ENCODE assay signal across 16 cellular contexts in the genomic region with DNA sequence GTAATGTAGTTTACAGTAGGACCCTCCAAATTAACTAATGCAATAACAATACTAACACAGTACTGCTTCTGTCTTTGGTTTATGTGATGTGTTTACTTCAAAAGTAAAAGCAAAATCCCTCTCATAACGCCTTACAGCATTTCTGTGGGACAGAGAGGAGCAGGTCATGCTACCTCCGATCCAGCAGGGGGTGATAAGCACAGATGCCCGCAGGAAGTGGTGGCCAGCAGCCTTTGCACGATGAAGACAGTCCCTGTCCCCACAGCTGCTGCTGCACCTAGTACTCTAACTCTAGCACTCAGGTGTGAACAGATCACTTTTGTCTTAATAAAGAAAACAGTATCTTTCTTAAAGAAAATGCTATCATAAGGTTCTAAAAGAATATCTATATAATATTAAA. TPM values are rescaled to one million over a fixed set of nuclear protein-coding genes. Genes with fewer than 3 reads are reported as not detected.
DNase-seq lines count a peak whose midpoint lies in the region; TF ChIP-seq lines count a peak whose summit lies in the region.
"Had no signal": no experiment of that assay in that cellular context is flagged by ENCODE, and none has a peak within 500 bp of the region (broad histone marks: within the 10 kb centered on the region; RNA-seq: fewer than 3 reads in every experiment).

No MANE protein-coding gene starts in this region.

- no peak overlapping the region for H3K9ac ChIP-seq in H9 (ENCODE audit: extremely low read depth, insufficient read length, low read length)
- H3K9ac ChIP-seq: BLaER1, KMS-11 had no signal

- no peaks in the 10 kb centered on the region for H4K20me1 ChIP-seq in H9 (ENCODE audit: control insufficient read depth, insufficient read depth, insufficient read length)
- H4K20me1 ChIP-seq: BLaER1 had no signal

- no peak overlapping the region for H3K27ac Mint-ChIP-seq in H9
- no peak overlapping the region for H3K27ac Mint-ChIP-seq in neural crest cell (ENCODE audit: unreplicated experiment)
- no peak overlapping the region for H3K27ac Mint-ChIP-seq in activated T-helper 1 cell treated with anti-CD3 and anti-CD28 coated beads, Interleukin-12 subunit alpha, Interleukin-12 subunit beta, Interleukin-2, Interleukin-4 antibody, amounts not matched to agents 30 ng/mL and 10 ng/mL and 1 ng/mL, durations not matched to agents 14 hours and 24 hours and 36 hours
- peak overlapping the region in 1 of 7 donors; percentile 29 for H3K27ac Mint-ChIP-seq in CD4-positive, alpha-beta memory T cell
- H3K27ac Mint-ChIP-seq: activated naive CD8-positive, alpha-beta T cell; natural killer cell had no signal

- no peak overlapping the region for H2BK20ac ChIP-seq in H9 (ENCODE audit: low read depth, low read length, poor library complexity, severe bottlenecking)

- intact Hi-C loops in activated T-helper 1 cell treated with anti-CD3 and anti-CD28 coated beads, Interleukin-12 subunit alpha, Interleukin-12 subunit beta, Interleukin-2, Interleukin-4 antibody, amounts not matched to agents 30 ng/mL and 10 ng/mL and 1 ng/mL, durations not matched to agents 14 hours and 24 hours and 36 hours (cut with micrococcal nuclease): no loop called here
- intact Hi-C loops in CD4-positive, alpha-beta memory T cell (cut with micrococcal nuclease): no loop called here

- CTCF ChIA-PET in CD4-positive, alpha-beta memory T cell (lab: Charles Lee; ENCODE audit: partially characterized antibody): no interaction called here

- H3K79me2 ChIP-seq in H9 (ENCODE audit: insufficient read depth, low read length): no peaks in the 10 kb centered on the region

- no peak overlapping the region for H3T11ph ChIP-seq in H9 (ENCODE audit: low read length)

- no peaks in the 10 kb centered on the region for H3K9me3 ChIP-seq in H9 (ENCODE audit: control insufficient read depth, low read depth, low read length)
- no peaks in the 10 kb centered on the region for H3K9me3 ChIP-seq in CD4-positive, alpha-beta memory T cell (ENCODE audit: control insufficient read depth in 1 of 2, low read length in 2 of 2)
- H3K9me3 ChIP-seq: BLaER1, lower lobe of right lung had no signal

- H2BK15ac ChIP-seq in H9 (ENCODE audit: low read depth, low read length): no peak overlapping the region

- no peak overlapping the region for H3K27ac ChIP-seq in H9 (ENCODE audit: insufficient read length, low read depth, low read length)
- H3K27ac ChIP-seq in CD4-positive, alpha-beta memory T cell (ENCODE audit: low read depth, low read length): no peak overlapping the region
- H3K27ac ChIP-seq: BLaER1, KMS-11, lower lobe of right lung had no signal

- H3K9me3 Mint-ChIP-seq in H9 (no peaks in the 10 kb centered on the region), neural crest cell (no peaks in the 10 kb centered on the region)
- H3K9me3 Mint-ChIP-seq in activated T-helper 1 cell treated with anti-CD3 and anti-CD28 coated beads, Interleukin-12 subunit alpha, Interleukin-12 subunit beta, Interleukin-2, Interleukin-4 antibody, amounts not matched to agents 30 ng/mL and 10 ng/mL and 1 ng/mL, durations not matched to agents 14 hours and 24 hours and 36 hours: no peaks in the 10 kb centered on the region
- H3K9me3 Mint-ChIP-seq in CD4-positive, alpha-beta memory T cell: no peaks in the 10 kb centered on the region
- H3K9me3 Mint-ChIP-seq: central memory CD8-positive, alpha-beta T cell; natural killer cell had no signal

- no peak overlapping the region for H3K4me2 ChIP-seq in H9 (ENCODE audit: insufficient read depth, insufficient read length, low read length)
- H3K4me2 ChIP-seq: KMS-11 had no signal

- H2BK5ac ChIP-seq in H9 (ENCODE audit: insufficient read length, low read length): no peak overlapping the region

- H2BK12ac ChIP-seq in H9 (ENCODE audit: insufficient read length, low read depth, low read length): no peak overlapping the region

- H2BK120ac ChIP-seq in H9 (ENCODE audit: low read depth, low read length, poor library complexity, severe bottlenecking): no peak overlapping the region

- no CpG with 5 or more reads among the region's 4 CpGs for WGBS in H9 (ENCODE audit: extremely low coverage, insufficient read length, low lambda C conversion rate)

- no peak overlapping the region for H3K56ac ChIP-seq in H9 (ENCODE audit: insufficient read length, low read depth, low read length)

- no peaks in the 10 kb centered on the region for H3K27me3 ChIP-seq in H9 (ENCODE audit: insufficient read depth, low read length)
- no peaks in the 10 kb centered on the region for H3K27me3 ChIP-seq in CD4-positive, alpha-beta memory T cell (ENCODE audit: insufficient read depth, low read length)
- H3K27me3 ChIP-seq: BLaER1 had no signal

- peak; percentile 59 for TF ChIP-seq CTCF in H9 (conservative IDR thresholded peaks at IDR 0.05)
- TF ChIP-seq CTCF in neural crest cell (conservative IDR thresholded peaks at IDR 0.05): peak; percentile 28

- H3K4ac ChIP-seq in H9 (ENCODE audit: low read depth, low read length): no peak overlapping the region

- H3K18ac ChIP-seq in H9 (ENCODE audit: insufficient read length, low read depth, low read length): no peak overlapping the region

- no peak overlapping the region for H2AK5ac ChIP-seq in H9 (ENCODE audit: insufficient read length, low read length)

- H3K23me2 ChIP-seq in H9 (ENCODE audit: insufficient read length, low read depth, low read length, poor library complexity, severe bottlenecking): no peaks in the 10 kb centered on the region

- H3K23ac ChIP-seq in H9 (ENCODE audit: insufficient read length, low read depth, low read length): no peak overlapping the region

- H2AFZ ChIP-seq in H9 (ENCODE audit: low read length): no peak overlapping the region

- H3K4me1 Mint-ChIP-seq in H9 (peaks cover 20 to 21% of the 10 kb centered on the region in 2 experiments), neural crest cell (no peaks in the 10 kb centered on the region)
- peaks cover 29% of the 10 kb centered on the region for H3K4me1 Mint-ChIP-seq in activated T-helper 1 cell treated with anti-CD3 and anti-CD28 coated beads, Interleukin-12 subunit alpha, Interleukin-12 subunit beta, Interleukin-2, Interleukin-4 antibody, amounts not matched to agents 30 ng/mL and 10 ng/mL and 1 ng/mL, durations not matched to agents 14 hours and 24 hours and 36 hours (ENCODE audit: low read depth)
- peaks cover 3 to 13% (median 7%) of the 10 kb centered on the region in 4 donors for H3K4me1 Mint-ChIP-seq in CD4-positive, alpha-beta memory T cell
- H3K4me1 Mint-ChIP-seq: natural killer cell had no signal

- DNase-seq in EH (ENCODE audit: low read depth): peak; percentile 2
- DNase-seq in H9: no peak
- peak; percentile 5 for DNase-seq in astrocyte of the hippocampus (ENCODE audit: low read depth, low spot score)
- no peak for DNase-seq in neural crest cell (ENCODE audit: low read depth, low spot score)
- no peak for DNase-seq in activated T-helper 1 cell treated with anti-CD3 and anti-CD28 coated beads, Interleukin-12 subunit alpha, Interleukin-12 subunit beta, Interleukin-2, Interleukin-4 antibody, amounts not matched to agents 30 ng/mL and 10 ng/mL and 1 ng/mL, durations not matched to agents 14 hours and 24 hours and 36 hours (ENCODE audit: low spot score)
- no peak for DNase-seq in CD4-positive, alpha-beta memory T cell
- DNase-seq in GDM1 (lab: John Stamatoyannopoulos, UW): no peak
- DNase-seq: activated CD8-positive, alpha-beta memory T cell treated with anti-CD3 and anti-CD28 coated beads, Interleukin-2, amount 50 U/mL, for 4 hours; lower lobe of right lung; natural killer cell; NCI-H146; NCI-H446 treated with DMSO at 0.1 percent for 48 hours had no signal

- H3K79me1 ChIP-seq in H9 (ENCODE audit: insufficient read depth, low read depth, low read length, poor library complexity, severe bottlenecking): no peaks in the 10 kb centered on the region

- peaks cover 5% of the 10 kb centered on the region; the same call in 1 of the 2 replicates for H3K4me1 ChIP-seq in H9 (ENCODE audit: insufficient read depth, low read length)
- H3K4me1 ChIP-seq in CD4-positive, alpha-beta memory T cell (ENCODE audit: insufficient read depth, low read length): no peaks in the 10 kb centered on the region
- H3K4me1 ChIP-seq: lower lobe of right lung had no signal

- no peak overlapping the region for H3K14ac ChIP-seq in H9 (ENCODE audit: insufficient read depth, low read length)

- no peak overlapping the region for H4K8ac ChIP-seq in H9 (replicated peaks; ENCODE audit: insufficient read length, low read depth, low read length)

- no peaks in the 10 kb centered on the region for H3K36me3 ChIP-seq in CD4-positive, alpha-beta memory T cell (ENCODE audit: insufficient read depth, low read length)
- H3K36me3 ChIP-seq: BLaER1 had no signal

- POLR2A ChIA-PET in CD4-positive, alpha-beta memory T cell (lab: Charles Lee; ENCODE audit: partially characterized antibody): no interaction called here

- H3K27me3 Mint-ChIP-seq in H9 (ENCODE audit: low read depth) (no peaks in the 10 kb centered on the region), neural crest cell (ENCODE audit: low read depth) (no peaks in the 10 kb centered on the region)
- peaks cover 3% of the 10 kb centered on the region for H3K27me3 Mint-ChIP-seq in activated T-helper 1 cell treated with anti-CD3 and anti-CD28 coated beads, Interleukin-12 subunit alpha, Interleukin-12 subunit beta, Interleukin-2, Interleukin-4 antibody, amounts not matched to agents 30 ng/mL and 10 ng/mL and 1 ng/mL, durations not matched to agents 14 hours and 24 hours and 36 hours (ENCODE audit: insufficient read depth)
- H3K27me3 Mint-ChIP-seq in CD4-positive, alpha-beta memory T cell: no peaks in the 10 kb centered on the region
- H3K27me3 Mint-ChIP-seq: activated naive CD8-positive, alpha-beta T cell; central memory CD8-positive, alpha-beta T cell had no signal

- H3K36me3 Mint-ChIP-seq in H9 (ENCODE audit: insufficient read depth in 1 of 3, low read depth in 3 of 3) (peaks cover 4 to 14% (median 12%) of the 10 kb centered on the region in 3 experiments; a peak in 6 of 7 replicates), neural crest cell (ENCODE audit: low read depth) (peaks cover 2% of the 10 kb centered on the region)
- H3K36me3 Mint-ChIP-seq in activated T-helper 1 cell treated with anti-CD3 and anti-CD28 coated beads, Interleukin-12 subunit alpha, Interleukin-12 subunit beta, Interleukin-2, Interleukin-4 antibody, amounts not matched to agents 30 ng/mL and 10 ng/mL and 1 ng/mL, durations not matched to agents 14 hours and 24 hours and 36 hours (ENCODE audit: low read depth): no peaks in the 10 kb centered on the region
- H3K36me3 Mint-ChIP-seq in CD4-positive, alpha-beta memory T cell: peaks cover 1 to 10% of the 10 kb centered on the region in 2 donors
- H3K36me3 Mint-ChIP-seq: natural killer cell had no signal

- no peak overlapping the region for H4K91ac ChIP-seq in H9 (ENCODE audit: insufficient read length, low read depth, low read length)

- H3K4me3 Mint-ChIP-seq in H9 (no peak overlapping the region), neural crest cell (no peak overlapping the region)
- H3K4me3 Mint-ChIP-seq in activated T-helper 1 cell treated with anti-CD3 and anti-CD28 coated beads, Interleukin-12 subunit alpha, Interleukin-12 subunit beta, Interleukin-2, Interleukin-4 antibody, amounts not matched to agents 30 ng/mL and 10 ng/mL and 1 ng/mL, durations not matched to agents 14 hours and 24 hours and 36 hours: no peak overlapping the region
- no peak overlapping the region for H3K4me3 Mint-ChIP-seq in CD4-positive, alpha-beta memory T cell
- H3K4me3 Mint-ChIP-seq: activated naive CD8-positive, alpha-beta T cell; central memory CD8-positive, alpha-beta T cell; natural killer cell had no signal

- no peak overlapping the region for H3K4me3 ChIP-seq in CD4-positive, alpha-beta memory T cell (ENCODE audit: low read length in 2 of 2)
- H3K4me3 ChIP-seq: BLaER1, lower lobe of right lung had no signal

- H4K5ac ChIP-seq in H9 (ENCODE audit: insufficient read length, low read depth, low read length): no peak overlapping the region

RNA-seq across cellular contexts. Expression of a gene that starts 38.3 kb away (rescaled TPM):
- total RNA-seq in H9 (2021): 32.3 and 38.7 TPM in 2 replicates
- 32.0 and 33.7 TPM in 2 replicates for total RNA-seq in neural crest cell
- total RNA-seq in activated T-helper 1 cell treated with anti-CD3 and anti-CD28 coated beads, Interleukin-12 subunit alpha, Interleukin-12 subunit beta, Interleukin-2, Interleukin-4 antibody, amounts not matched to agents 30 ng/mL and 10 ng/mL and 1 ng/mL, durations not matched to agents 14 hours and 24 hours and 36 hours: 4.2 and 4.6 TPM in 2 replicates
- 1 to 10 TPM; 9.7 to 9.9 TPM for total RNA-seq in CD4-positive, alpha-beta memory T cell
- 1 to 10 TPM; 8.6 to 9.6 TPM for polyA plus RNA-seq in CD4-positive, alpha-beta memory T cell

Comparison
In these comparisons a context has a peak if more than half of its experiments do, and no peak if none do; other contexts are left out.
1. DNase-seq: peak in EH (single experiment) and astrocyte of the hippocampus (single experiment); none in H9 (single experiment), neural crest cell (single experiment), activated T-helper 1 cell treated with anti-CD3 and anti-CD28 coated beads, Interleukin-12 subunit alpha, Interleukin-12 subunit beta, Interleukin-2, Interleukin-4 antibody, amounts not matched to agents 30 ng/mL and 10 ng/mL and 1 ng/mL, durations not matched to agents 14 hours and 24 hours and 36 hours (single experiment), CD4-positive, alpha-beta memory T cell (0 of 5) and GDM1 (single experiment).